Comparison of ENCODE assay signal across 1 cellular context in the genomic region with DNA sequence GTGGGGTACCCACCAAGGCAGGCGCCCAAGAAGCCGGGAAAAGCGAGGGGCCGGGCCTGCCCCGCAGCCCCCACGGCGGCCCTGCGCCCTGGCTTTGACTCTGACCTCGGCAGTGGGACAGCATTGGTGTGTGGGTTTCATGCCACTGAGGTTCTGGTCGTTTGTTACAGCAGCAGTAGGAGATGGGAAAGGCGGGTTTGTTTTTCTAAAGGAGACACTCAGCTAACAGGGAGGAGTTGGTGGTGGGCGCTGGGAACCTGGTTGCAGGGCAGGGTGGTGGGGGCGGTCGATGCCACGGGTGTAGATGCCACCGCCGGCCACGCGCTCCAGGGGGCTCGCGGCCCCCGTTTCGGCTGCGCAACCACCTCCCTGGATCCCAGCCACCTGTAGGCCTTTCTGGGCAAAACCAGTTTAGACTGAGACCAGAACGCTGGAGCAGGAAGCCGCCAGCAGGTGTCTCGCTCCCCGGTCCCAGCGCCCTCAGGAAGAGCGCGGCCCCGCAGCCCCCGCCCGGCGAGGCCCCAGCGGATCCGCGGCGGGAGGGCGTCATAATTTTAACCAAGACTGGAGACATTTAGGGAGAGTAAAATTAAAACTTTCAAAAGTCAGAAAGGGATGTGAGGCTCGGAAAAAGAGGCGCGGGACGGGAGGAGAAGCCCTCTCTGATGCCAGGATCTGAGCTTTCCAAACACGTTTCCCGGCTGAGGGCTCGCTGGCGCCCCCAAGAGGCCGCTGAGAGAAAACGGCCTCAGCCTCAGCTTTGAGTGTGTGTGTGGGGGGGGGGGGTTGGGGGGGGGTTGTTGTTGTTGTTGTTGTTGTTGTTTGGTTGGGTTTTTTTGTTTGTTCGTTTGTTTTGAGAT.
TF ChIP-seq lines count a peak whose summit lies in the region.

No MANE protein-coding gene starts in this region.

TF ChIP-seq in HepG2, 621 proteins besides CTCF, POLR2A, EP300 and RAD21 (continued from another document and continues in another):
- no peak for TF ChIP-seq NFE2 (CRISPR knock-in tag; IDR thresholded peaks at IDR 0.05)
- no peak for TF ChIP-seq BRCA1 (CRISPR knock-in tag; IDR thresholded peaks at IDR 0.05)
- TF ChIP-seq RXRA (CRISPR knock-in tag; IDR thresholded peaks at IDR 0.05), result no peak
- TF ChIP-seq MYPOP (CRISPR knock-in tag; IDR thresholded peaks at IDR 0.05), result no peak
- TF ChIP-seq PRMT3 (CRISPR knock-in tag; IDR thresholded peaks at IDR 0.05; ENCODE audit: borderline replicate concordance, low read depth), result no peak
- TF ChIP-seq, protein P1, sequence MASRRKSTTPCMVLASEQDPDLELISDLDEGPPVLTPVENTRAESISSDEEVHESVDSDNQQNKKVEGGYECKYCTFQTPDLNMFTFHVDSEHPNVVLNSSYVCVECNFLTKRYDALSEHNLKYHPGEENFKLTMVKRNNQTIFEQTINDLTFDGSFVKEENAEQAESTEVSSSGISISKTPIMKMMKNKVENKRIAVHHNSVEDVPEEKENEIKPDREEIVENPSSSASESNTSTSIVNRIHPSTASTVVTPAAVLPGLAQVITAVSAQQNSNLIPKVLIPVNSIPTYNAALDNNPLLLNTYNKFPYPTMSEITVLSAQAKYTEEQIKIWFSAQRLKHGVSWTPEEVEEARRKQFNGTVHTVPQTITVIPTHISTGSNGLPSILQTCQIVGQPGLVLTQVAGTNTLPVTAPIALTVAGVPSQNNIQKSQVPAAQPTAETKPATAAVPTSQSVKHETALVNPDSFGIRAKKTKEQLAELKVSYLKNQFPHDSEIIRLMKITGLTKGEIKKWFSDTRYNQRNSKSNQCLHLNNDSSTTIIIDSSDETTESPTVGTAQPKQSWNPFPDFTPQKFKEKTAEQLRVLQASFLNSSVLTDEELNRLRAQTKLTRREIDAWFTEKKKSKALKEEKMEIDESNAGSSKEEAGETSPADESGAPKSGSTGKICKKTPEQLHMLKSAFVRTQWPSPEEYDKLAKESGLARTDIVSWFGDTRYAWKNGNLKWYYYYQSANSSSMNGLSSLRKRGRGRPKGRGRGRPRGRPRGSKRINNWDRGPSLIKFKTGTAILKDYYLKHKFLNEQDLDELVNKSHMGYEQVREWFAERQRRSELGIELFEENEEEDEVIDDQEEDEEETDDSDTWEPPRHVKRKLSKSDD (CRISPR knock-in tag; IDR thresholded peaks at IDR 0.05; ENCODE audit: low read depth), result no peak
- no peak for TF ChIP-seq NFAT5 (CRISPR knock-in tag; IDR thresholded peaks at IDR 0.05)
- TF ChIP-seq LCORL (IDR thresholded peaks at IDR 0.05), result no peak
- 0 out of 2 replicates have a peak, but pooled peaks have one; percentile 51 for TF ChIP-seq LCORL (CRISPR knock-in tag; IDR thresholded peaks at IDR 0.05)
- no peak for TF ChIP-seq JUND (CRISPR knock-in tag; IDR thresholded peaks at IDR 0.05)
- no peak; the same call in 1 of the 2 replicates for TF ChIP-seq TOE1 (CRISPR knock-in tag; IDR thresholded peaks at IDR 0.05)
- TF ChIP-seq ZMYM4 (CRISPR knock-in tag; IDR thresholded peaks at IDR 0.05), result peak; percentile 20; the same call in 1 of the 2 replicates
- TF ChIP-seq GATAD1 (CRISPR knock-in tag; IDR thresholded peaks at IDR 0.05), result no peak
- no peak for TF ChIP-seq ZNF660 (CRISPR knock-in tag; IDR thresholded peaks at IDR 0.05; ENCODE audit: borderline replicate concordance, low read depth)
- TF ChIP-seq, protein P2, sequence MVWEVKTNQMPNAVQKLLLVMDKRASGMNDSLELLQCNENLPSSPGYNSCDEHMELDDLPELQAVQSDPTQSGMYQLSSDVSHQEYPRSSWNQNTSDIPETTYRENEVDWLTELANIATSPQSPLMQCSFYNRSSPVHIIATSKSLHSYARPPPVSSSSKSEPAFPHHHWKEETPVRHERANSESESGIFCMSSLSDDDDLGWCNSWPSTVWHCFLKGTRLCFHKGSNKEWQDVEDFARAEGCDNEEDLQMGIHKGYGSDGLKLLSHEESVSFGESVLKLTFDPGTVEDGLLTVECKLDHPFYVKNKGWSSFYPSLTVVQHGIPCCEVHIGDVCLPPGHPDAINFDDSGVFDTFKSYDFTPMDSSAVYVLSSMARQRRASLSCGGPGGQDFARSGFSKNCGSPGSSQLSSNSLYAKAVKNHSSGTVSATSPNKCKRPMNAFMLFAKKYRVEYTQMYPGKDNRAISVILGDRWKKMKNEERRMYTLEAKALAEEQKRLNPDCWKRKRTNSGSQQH (CRISPR knock-in tag; IDR thresholded peaks at IDR 0.05; ENCODE audit: low read depth), result no peak
- no peak for TF ChIP-seq SOX6 (IDR thresholded peaks at IDR 0.05)
- no peak for TF ChIP-seq SOX6 (CRISPR knock-in tag; IDR thresholded peaks at IDR 0.05)
- TF ChIP-seq, protein P3, sequence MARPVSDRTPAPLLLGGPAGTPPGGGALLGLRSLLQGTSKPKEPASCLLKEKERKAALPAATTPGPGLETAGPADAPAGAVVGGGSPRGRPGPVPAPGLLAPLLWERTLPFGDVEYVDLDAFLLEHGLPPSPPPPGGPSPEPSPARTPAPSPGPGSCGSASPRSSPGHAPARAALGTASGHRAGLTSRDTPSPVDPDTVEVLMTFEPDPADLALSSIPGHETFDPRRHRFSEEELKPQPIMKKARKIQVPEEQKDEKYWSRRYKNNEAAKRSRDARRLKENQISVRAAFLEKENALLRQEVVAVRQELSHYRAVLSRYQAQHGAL (CRISPR knock-in tag; IDR thresholded peaks at IDR 0.05; ENCODE audit: not compliant biosample characterization), result no peak
- TF ChIP-seq MXI1 (IDR thresholded peaks at IDR 0.05; ENCODE audit: borderline replicate concordance, low read depth, low read length), result no peak
- TF ChIP-seq NR1H2 (CRISPR knock-in tag; IDR thresholded peaks at IDR 0.05; ENCODE audit: borderline replicate concordance, low read depth), result no peak
- TF ChIP-seq, protein P4, sequence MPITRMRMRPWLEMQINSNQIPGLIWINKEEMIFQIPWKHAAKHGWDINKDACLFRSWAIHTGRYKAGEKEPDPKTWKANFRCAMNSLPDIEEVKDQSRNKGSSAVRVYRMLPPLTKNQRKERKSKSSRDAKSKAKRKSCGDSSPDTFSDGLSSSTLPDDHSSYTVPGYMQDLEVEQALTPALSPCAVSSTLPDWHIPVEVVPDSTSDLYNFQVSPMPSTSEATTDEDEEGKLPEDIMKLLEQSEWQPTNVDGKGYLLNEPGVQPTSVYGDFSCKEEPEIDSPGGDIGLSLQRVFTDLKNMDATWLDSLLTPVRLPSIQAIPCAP (CRISPR knock-in tag; IDR thresholded peaks at IDR 0.05; ENCODE audit: low read depth), result no peak
- TF ChIP-seq EEA1 (CRISPR knock-in tag; IDR thresholded peaks at IDR 0.05; ENCODE audit: borderline replicate concordance), result no peak
- TF ChIP-seq ZNF143 (CRISPR knock-in tag; IDR thresholded peaks at IDR 0.05), result no peak
- peak; percentile 75 for TF ChIP-seq ZFX (CRISPR knock-in tag; IDR thresholded peaks at IDR 0.05; ENCODE audit: low read depth)
- TF ChIP-seq PAF1 (CRISPR knock-in tag; IDR thresholded peaks at IDR 0.05), result no peak
- TF ChIP-seq ZNF839 (CRISPR knock-in tag; IDR thresholded peaks at IDR 0.05; ENCODE audit: borderline replicate concordance), result no peak
- no peak for TF ChIP-seq NR2C2 (CRISPR knock-in tag; IDR thresholded peaks at IDR 0.05; ENCODE audit: borderline replicate concordance)
- TF ChIP-seq PRPF4 (IDR thresholded peaks at IDR 0.05; ENCODE audit: low read depth, low read length, poor library complexity, severe bottlenecking), result no peak
- TF ChIP-seq ZNF878 (CRISPR knock-in tag; IDR thresholded peaks at IDR 0.05), result no peak
- TF ChIP-seq, protein P5, sequence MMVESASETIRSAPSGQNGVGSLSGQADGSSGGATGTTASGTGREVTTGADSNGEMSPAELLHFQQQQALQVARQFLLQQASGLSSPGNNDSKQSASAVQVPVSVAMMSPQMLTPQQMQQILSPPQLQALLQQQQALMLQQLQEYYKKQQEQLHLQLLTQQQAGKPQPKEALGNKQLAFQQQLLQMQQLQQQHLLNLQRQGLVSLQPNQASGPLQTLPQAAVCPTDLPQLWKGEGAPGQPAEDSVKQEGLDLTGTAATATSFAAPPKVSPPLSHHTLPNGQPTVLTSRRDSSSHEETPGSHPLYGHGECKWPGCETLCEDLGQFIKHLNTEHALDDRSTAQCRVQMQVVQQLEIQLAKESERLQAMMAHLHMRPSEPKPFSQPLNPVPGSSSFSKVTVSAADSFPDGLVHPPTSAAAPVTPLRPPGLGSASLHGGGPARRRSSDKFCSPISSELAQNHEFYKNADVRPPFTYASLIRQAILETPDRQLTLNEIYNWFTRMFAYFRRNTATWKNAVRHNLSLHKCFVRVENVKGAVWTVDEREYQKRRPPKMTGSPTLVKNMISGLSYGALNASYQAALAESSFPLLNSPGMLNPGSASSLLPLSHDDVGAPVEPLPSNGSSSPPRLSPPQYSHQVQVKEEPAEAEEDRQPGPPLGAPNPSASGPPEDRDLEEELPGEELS (CRISPR knock-in tag; IDR thresholded peaks at IDR 0.05), result 0 out of 2 replicates have a peak, but pooled peaks have one; percentile 17
- TF ChIP-seq, protein P6, sequence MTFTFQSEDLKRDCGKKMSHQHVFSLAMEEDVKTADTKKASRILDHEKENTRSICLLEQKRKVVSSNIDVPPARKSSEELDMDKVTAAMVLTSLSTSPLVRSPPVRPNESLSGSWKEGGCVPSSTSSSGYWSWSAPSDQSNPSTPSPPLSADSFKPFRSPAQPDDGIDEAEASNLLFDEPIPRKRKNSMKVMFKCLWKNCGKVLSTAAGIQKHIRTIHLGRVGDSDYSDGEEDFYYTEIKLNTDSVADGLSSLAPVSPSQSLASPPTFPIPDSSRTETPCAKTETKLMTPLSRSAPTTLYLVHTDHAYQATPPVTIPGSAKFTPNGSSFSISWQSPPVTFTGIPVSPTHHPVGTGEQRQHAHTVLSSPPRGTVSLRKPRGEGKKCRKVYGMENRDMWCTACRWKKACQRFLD (CRISPR knock-in tag; IDR thresholded peaks at IDR 0.05; ENCODE audit: borderline replicate concordance), result no peak
- TF ChIP-seq ZNF510 (CRISPR knock-in tag; IDR thresholded peaks at IDR 0.05; ENCODE audit: low read depth), result no peak
- no peak for TF ChIP-seq ZNF891 (CRISPR knock-in tag; IDR thresholded peaks at IDR 0.05)
- no peak for TF ChIP-seq HCFC1 (IDR thresholded peaks at IDR 0.05; ENCODE audit: low read depth, low read length)
- TF ChIP-seq, protein P7, sequence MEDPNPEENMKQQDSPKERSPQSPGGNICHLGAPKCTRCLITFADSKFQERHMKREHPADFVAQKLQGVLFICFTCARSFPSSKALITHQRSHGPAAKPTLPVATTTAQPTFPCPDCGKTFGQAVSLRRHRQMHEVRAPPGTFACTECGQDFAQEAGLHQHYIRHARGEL (CRISPR knock-in tag; IDR thresholded peaks at IDR 0.05), result no peak
- TF ChIP-seq ZNF678 (CRISPR knock-in tag; IDR thresholded peaks at IDR 0.05), result no peak
- TF ChIP-seq CBX2 (IDR thresholded peaks at IDR 0.05; ENCODE audit: low read depth, low read length), result no peak
- no peak for TF ChIP-seq CBX2 (CRISPR knock-in tag; IDR thresholded peaks at IDR 0.05; ENCODE audit: low read depth)
- no peak for TF ChIP-seq NFYC (CRISPR knock-in tag; IDR thresholded peaks at IDR 0.05)
- no peak for TF ChIP-seq RFX1 (IDR thresholded peaks at IDR 0.05)
- TF ChIP-seq RFXANK (CRISPR knock-in tag; IDR thresholded peaks at IDR 0.05), result no peak
- no peak for TF ChIP-seq HDAC6 (IDR thresholded peaks at IDR 0.05; ENCODE audit: low read depth, low read length)
